ENCODE assay signal across 9 cellular contexts in the genomic region with DNA sequence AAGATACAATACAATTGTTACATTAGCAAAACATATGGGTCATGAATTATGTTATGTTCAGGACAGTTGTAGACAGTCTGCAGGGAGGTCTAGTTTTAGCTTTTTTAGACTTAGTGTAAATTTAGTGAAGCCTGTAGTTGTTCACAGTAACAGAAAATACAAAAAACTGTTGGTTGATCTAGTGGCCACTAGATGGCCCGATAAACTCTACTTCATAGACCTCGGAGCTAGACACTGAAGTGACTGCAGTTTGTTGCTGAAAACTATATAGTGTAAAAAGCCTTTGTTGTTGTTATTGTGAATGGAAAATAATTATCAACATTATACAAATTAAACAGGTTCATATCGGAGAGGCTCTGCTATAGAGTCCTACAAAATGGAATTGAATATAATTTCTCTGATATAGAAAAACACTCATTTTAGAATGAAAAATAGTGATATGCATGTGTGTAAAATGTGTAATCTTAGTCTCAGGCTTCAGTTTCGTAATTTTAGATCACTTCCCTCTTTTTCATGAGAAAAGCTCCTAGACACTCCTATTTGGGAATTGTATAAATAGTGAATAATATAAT.
DNase-seq lines count a peak whose midpoint lies in the region; ATAC-seq and TF ChIP-seq lines count a peak whose summit lies in the region.
"Had no signal": no experiment of that assay in that cellular context is flagged by ENCODE, and none has a peak within 500 bp of the region (broad histone marks: within the 10 kb centered on the region; RNA-seq: fewer than 3 reads in every experiment).

No MANE protein-coding gene starts in this region.

- POLR2A ChIA-PET in RWPE1 (lab: Yijun Ruan, JAX; ENCODE audit: low non-redundant PET) = no interaction called here

- H3K4me3 ChIP-seq in AG09309 (ENCODE audit: control insufficient read depth, low read depth, low read length) (no peak overlapping the region), HL-60 (replicated peaks; ENCODE audit: insufficient read depth, low read length) (no peak overlapping the region)
- H3K4me3 ChIP-seq: skin epidermis had no signal

- peak; percentile 36 for TF ChIP-seq CTCF in AG09309 (IDR thresholded peaks at IDR 0.05; ENCODE audit: control insufficient read depth, insufficient read depth, low read depth, low read length, missing control alignments)
- TF ChIP-seq CTCF in HL-60 (IDR thresholded peaks at IDR 0.05; ENCODE audit: insufficient read depth, low read length) = peak; percentile 9
- peak; percentile 65 for TF ChIP-seq CTCF in RWPE1 (conservative IDR thresholded peaks at IDR 0.05; ENCODE audit: low read depth)

- no peak for DNase-seq in AG09309 (ENCODE audit: low read depth)
- DNase-seq in HL-60 (ENCODE audit: low read depth in 1 of 2, low spot score in 1 of 2) = no peak
- no peak for DNase-seq in RWPE1 (ENCODE audit: low spot score)
- DNase-seq in iPS-NIHi7 (ENCODE audit: extremely low spot score) = peak; percentile 21
- DNase-seq in C1 segment of cervical spinal cord (lab: John Stamatoyannopoulos, UW) = no peak
- no peak for DNase-seq in NCI-H2107 (lab: John Stamatoyannopoulos, UW)
- DNase-seq in activated T-cell treated with anti-CD3 and anti-CD28 coated beads, Interleukin-2, amount 50 U/mL, for 1 hour = no peak

- CTCF ChIA-PET in RWPE1 (lab: Yijun Ruan, JAX) = no interaction called here

- no peaks in the 10 kb centered on the region for H3K27me3 ChIP-seq in HL-60 (ENCODE audit: insufficient read depth, poor library complexity, severe bottlenecking)

- H3K27ac ChIP-seq in HL-60 (replicated peaks) = no peak overlapping the region
- no peak overlapping the region for H3K27ac ChIP-seq in RWPE1
- H3K27ac ChIP-seq: skin epidermis had no signal

- ATAC-seq in HG03469 (IDR thresholded peaks at IDR 0.05; ENCODE audit: unreplicated experiment) = no peak

Comparison
In these comparisons a context has a peak if more than half of its experiments do, and no peak if none do; other contexts are left out.
1. CTCF ChIP-seq: peak in every context shown above with its lines; median percentile 65 in RWPE1; 36 in AG09309; 9 in HL-60.